ENCODE assay signal across 7 cellular contexts in genomic region chr7:144247676-144248330, GRCh38. TPM values are rescaled to one million over a fixed set of nuclear protein-coding genes. Genes with fewer than 3 reads are reported as not detected.
"Had no signal": no experiment of that assay in that cellular context is flagged by ENCODE, and none has a peak within 500 bp of the region (broad histone marks: within the 10 kb centered on the region; RNA-seq: fewer than 3 reads in every experiment).

No MANE protein-coding gene starts in this region.

RNA-seq across cellular contexts. Expression of gene OR2A42, which starts 8.4 kb away (rescaled TPM):
- total RNA-seq: temporal lobe, testis, tibial nerve, transverse colon, upper lobe of right lung, vagina had no signal
- polyA plus RNA-seq: stomach had no signal
